In genomic region chr20:32368323-32368722, GRCh38 we compare ENCODE assay signal across 1 cellular context.
A peak's percentile ranks its signal among the peaks of the same experiment; 100 is the strongest.
TF ChIP-seq lines count a peak whose summit lies in the region.

No MANE protein-coding gene starts in this region.

TF ChIP-seq in HepG2, 621 proteins besides CTCF, POLR2A, EP300 and RAD21 (continued from another document and continues in another):
- TF ChIP-seq ZNF574 (CRISPR knock-in tag; IDR thresholded peaks at IDR 0.05), result no peak
- no peak for TF ChIP-seq KLF15 (CRISPR knock-in tag; IDR thresholded peaks at IDR 0.05; ENCODE audit: borderline replicate concordance)
- TF ChIP-seq ZKSCAN8 (CRISPR knock-in tag; IDR thresholded peaks at IDR 0.05; ENCODE audit: borderline replicate concordance), result no peak
- no peak for TF ChIP-seq U2AF1 (optimal IDR thresholded peaks at IDR 0.05; ENCODE audit: low read depth, low read length)
- no peak for TF ChIP-seq RBFOX2 (IDR thresholded peaks at IDR 0.05; ENCODE audit: low read depth, low read length)
- TF ChIP-seq ZNF563 (CRISPR knock-in tag; IDR thresholded peaks at IDR 0.05), result no peak
- peak in 1 of 2 experiments; percentile 23; a peak in 1 of 4 replicates for TF ChIP-seq KLF16 (CRISPR knock-in tag; IDR thresholded peaks at IDR 0.05)
- TF ChIP-seq MED13 (CRISPR knock-in tag; IDR thresholded peaks at IDR 0.05), result no peak
- no peak for TF ChIP-seq ZFP36L1 (CRISPR knock-in tag; IDR thresholded peaks at IDR 0.05)
- no peak for TF ChIP-seq ZBTB25 (CRISPR knock-in tag; IDR thresholded peaks at IDR 0.05)
- TF ChIP-seq CBFB (CRISPR knock-in tag; IDR thresholded peaks at IDR 0.05), result no peak
- peak; percentile 30; the same call in 1 of the 2 replicates for TF ChIP-seq THAP11 (CRISPR knock-in tag; IDR thresholded peaks at IDR 0.05)
- TF ChIP-seq ZNF33B (CRISPR knock-in tag; IDR thresholded peaks at IDR 0.05), result no peak
- peak; percentile 46; the same call in 1 of the 2 replicates for TF ChIP-seq FOXJ3 (CRISPR knock-in tag; IDR thresholded peaks at IDR 0.05; ENCODE audit: borderline replicate concordance)
- TF ChIP-seq NBN (conservative IDR thresholded peaks at IDR 0.05), result no peak
- TF ChIP-seq CSRNP1 (CRISPR knock-in tag; IDR thresholded peaks at IDR 0.05), result no peak
- TF ChIP-seq PLSCR1 (CRISPR knock-in tag; IDR thresholded peaks at IDR 0.05; ENCODE audit: borderline replicate concordance), result no peak
- no peak for TF ChIP-seq MBD4 (IDR thresholded peaks at IDR 0.05; ENCODE audit: borderline replicate concordance, low read length)
- no peak for TF ChIP-seq ZMAT3 (CRISPR knock-in tag; conservative IDR thresholded peaks at IDR 0.05)
- no peak for TF ChIP-seq ATF5 (CRISPR knock-in tag; IDR thresholded peaks at IDR 0.05; ENCODE audit: low read depth)
- no peak for TF ChIP-seq ZNF230 (CRISPR knock-in tag; IDR thresholded peaks at IDR 0.05)
- no peak for TF ChIP-seq PHB2 (IDR thresholded peaks at IDR 0.05; ENCODE audit: partially characterized antibody)
- TF ChIP-seq GATA4 (IDR thresholded peaks at IDR 0.05; ENCODE audit: borderline replicate concordance, low read depth), result no peak
- 0 out of 2 replicates have a peak, but pooled peaks have one; percentile 26 for TF ChIP-seq PPARG (CRISPR knock-in tag; conservative IDR thresholded peaks at IDR 0.05)
- no peak for TF ChIP-seq NFIB (CRISPR knock-in tag; IDR thresholded peaks at IDR 0.05; ENCODE audit: borderline replicate concordance)
- no peak for TF ChIP-seq AHDC1 (CRISPR knock-in tag; IDR thresholded peaks at IDR 0.05; ENCODE audit: borderline replicate concordance)
- no peak for TF ChIP-seq KDM4B (CRISPR knock-in tag; IDR thresholded peaks at IDR 0.05)
- TF ChIP-seq ZNF576 (CRISPR knock-in tag; IDR thresholded peaks at IDR 0.05), result no peak
- 0 out of 2 replicates have a peak, but pooled peaks have one; percentile 44 for TF ChIP-seq ZNF503 (CRISPR knock-in tag; IDR thresholded peaks at IDR 0.05)
- TF ChIP-seq ZNF264 (CRISPR knock-in tag; IDR thresholded peaks at IDR 0.05), result 0 out of 2 replicates have a peak, but pooled peaks have one; percentile 5
- no peak for TF ChIP-seq CBX5 (CRISPR knock-in tag; IDR thresholded peaks at IDR 0.05; ENCODE audit: borderline replicate concordance)
- TF ChIP-seq ZNF646 (CRISPR knock-in tag; IDR thresholded peaks at IDR 0.05), result no peak
- peak; percentile 71; the same call in 1 of the 2 replicates for TF ChIP-seq SOX5 (CRISPR knock-in tag; IDR thresholded peaks at IDR 0.05; ENCODE audit: borderline replicate concordance)
- no peak for TF ChIP-seq TCF7 (IDR thresholded peaks at IDR 0.05; ENCODE audit: low read depth)
- TF ChIP-seq NCOA1 (CRISPR knock-in tag; IDR thresholded peaks at IDR 0.05), result no peak
